ENCODE assay signal across 19 cellular contexts in genomic region chr14:96269359-96269710, GRCh38. TPM values are rescaled to one million over a fixed set of nuclear protein-coding genes. Genes with fewer than 3 reads are reported as not detected.
DNase-seq lines count a peak whose midpoint lies in the region; ATAC-seq and TF ChIP-seq lines count a peak whose summit lies in the region.
"Had no signal": no experiment of that assay in that cellular context is flagged by ENCODE, and none has a peak within 500 bp of the region (broad histone marks: within the 10 kb centered on the region; RNA-seq: fewer than 3 reads in every experiment).

No MANE protein-coding gene starts in this region.

- peak overlapping the region; percentile 43 for H3K4me3 Mint-ChIP-seq in MCF 10A (ENCODE audit: unreplicated experiment)
- H3K4me3 Mint-ChIP-seq: memory B cell had no signal

- peaks cover 44% of the 10 kb centered on the region for H3K4me1 ChIP-seq in GM23248 (ENCODE audit: insufficient read depth)
- peaks cover 38% of the 10 kb centered on the region for H3K4me1 ChIP-seq in mesenchymal stem cell (ENCODE audit: control insufficient read depth, insufficient read depth, low read depth, low read length)
- H3K4me1 ChIP-seq in stomach = peaks cover 0 to 26% (median 9%) of the 10 kb centered on the region in 4 donors
- H3K4me1 ChIP-seq: adrenal gland had no signal

- H2AFZ ChIP-seq in GM23248 = no peak overlapping the region
- H2AFZ ChIP-seq in mesenchymal stem cell (ENCODE audit: low read depth, low read length) = peak overlapping the region; percentile 58

- TF ChIP-seq CTCF in MCF 10A (IDR thresholded peaks at IDR 0.05; ENCODE audit: unreplicated experiment) (no peak), stomach (IDR thresholded peaks at IDR 0.05) (no peak)

- BruUV-seq in MCF 10A (replicated peaks; lab: Mats Ljungman, UMichigan) = no TSS peak

- H3K27ac ChIP-seq in GM23248 (peak overlapping the region; percentile 78), mesenchymal stem cell (ENCODE audit: low read length, poor library complexity, severe bottlenecking) (peak overlapping the region; percentile 99), stomach (peak overlapping the region in 4 of 5 donors; percentile 44 to 82 (median 70))
- H3K27ac ChIP-seq: adrenal gland, neutrophil had no signal

- H3K14ac ChIP-seq in mesenchymal stem cell (ENCODE audit: low read length in 2 of 2) = peak overlapping the region in 1 of 2 experiments; percentile 57

- peak overlapping the region in 1 of 2 experiments; percentile 3 for H3K23ac ChIP-seq in mesenchymal stem cell (ENCODE audit: low read length in 2 of 2)

- H3K79me2 ChIP-seq in GM23248 (ENCODE audit: insufficient read depth) = no peaks in the 10 kb centered on the region

- H3K36me3 ChIP-seq in GM23248 (ENCODE audit: low read depth) = 0 out of 2 replicates have a peak, but pooled peaks cover 3% of the 10 kb centered on the region
- peaks cover 1 to 15% of the 10 kb centered on the region in 2 experiments for H3K36me3 ChIP-seq in mesenchymal stem cell (ENCODE audit: control insufficient read depth in 1 of 2, insufficient read depth in 2 of 2, low read depth in 1 of 2, low read length in 2 of 2)
- no peaks in the 10 kb centered on the region for H3K36me3 ChIP-seq in stomach
- H3K36me3 ChIP-seq: adrenal gland, neutrophil had no signal

- no peak for TF ChIP-seq EP300 in stomach (IDR thresholded peaks at IDR 0.05)

- POLR2A ChIA-PET in MCF 10A (lab: Yijun Ruan, JAX) = interaction anchor here (0.6 to 2.5 kb wide), 3 partner anchors 14 to 91 kb away, joined by 3 to 21 read pairs (median 4); partner anchors contain the start of gene BDKRB1

- DNase-seq in GM23248 = no peak
- DNase-seq in MCF 10A (ENCODE audit: unreplicated experiment) = no peak
- no peak for DNase-seq in mesenchymal stem cell
- DNase-seq in stomach = no peak
- no peak for DNase-seq in NCI-H526 (lab: John Stamatoyannopoulos, UW)
- DNase-seq in NCI-H1436 treated with DMSO at 0.1 percent for 48 hours (lab: John Stamatoyannopoulos, UW) = no peak
- DNase-seq: NCI-H146, NCI-H2227 treated with DMSO at 0.1 percent for 48 hours had no signal

- intact Hi-C loops in MCF 10A (cut with micrococcal nuclease) (loop anchor here (1.0 to 2.0 kb wide), 2 partner anchors 65 to 165 kb away; partner anchors contain the start of gene BDKRB2), stomach (cut with DNase I; ENCODE audit: low total_unique reads) (no loop called here)

- no peaks in the 10 kb centered on the region for H3K36me3 Mint-ChIP-seq in MCF 10A (ENCODE audit: insufficient read depth, unreplicated experiment)
- H3K36me3 Mint-ChIP-seq: memory B cell had no signal

- H2BK15ac ChIP-seq in mesenchymal stem cell (ENCODE audit: low read depth, poor library complexity, severe bottlenecking) = no peak overlapping the region

- in situ Hi-C loops in GM23248 (cut with MboI) = no loop called here

- H3K27me3 ChIP-seq in GM23248 (replicated peaks; ENCODE audit: insufficient read depth) (no peaks in the 10 kb centered on the region), mesenchymal stem cell (ENCODE audit: control insufficient read depth in 1 of 2, insufficient read depth in 1 of 2, low read length in 2 of 2) (no peaks in the 10 kb centered on the region), stomach (no peaks in the 10 kb centered on the region)
- H3K27me3 ChIP-seq: adrenal gland, neutrophil had no signal

- H3K27me3 Mint-ChIP-seq in MCF 10A (ENCODE audit: insufficient read depth, unreplicated experiment) = no peaks in the 10 kb centered on the region

- peak overlapping the region; percentile 79 for H4K8ac ChIP-seq in mesenchymal stem cell (ENCODE audit: low read length)

- no peak for ATAC-seq in HG02885 (IDR thresholded peaks at IDR 0.05; ENCODE audit: poor library complexity, unreplicated experiment)
- ATAC-seq in GM18907 (IDR thresholded peaks at IDR 0.05; ENCODE audit: unreplicated experiment) = no peak
- ATAC-seq: activated CD4-positive, CD25-positive, alpha-beta regulatory T cell treated with anti-CD3 and anti-CD28 coated beads, Interleukin-2, amount 50 U/mL, for 24 hours had no signal

- H3K4me2 ChIP-seq in GM23248 (ENCODE audit: unreplicated experiment) = peak overlapping the region; percentile 38
- no peak overlapping the region for H3K4me2 ChIP-seq in mesenchymal stem cell (ENCODE audit: low read length, poor library complexity, severe bottlenecking)

- no peaks in the 10 kb centered on the region for H4K20me1 ChIP-seq in GM23248 (ENCODE audit: insufficient read depth)

- 29 to 35% methylated on average over 10 of the region's 10 CpGs for WGBS in GM23248 (ENCODE audit: low coverage in 1 of 2, low lambda C conversion rate in 2 of 2, missing lambda C conversion rate in 2 of 2), 2 experiments
- 37% methylated on average over 10 of the region's 10 CpGs for WGBS in mesenchymal stem cell
- WGBS in stomach, 5 donors = 72 to 87% (median 81%) methylated on average over 10 of the region's 10 CpGs

- peak overlapping the region; percentile 75 for H2BK120ac ChIP-seq in mesenchymal stem cell (ENCODE audit: low read depth, low read length)

- no peaks in the 10 kb centered on the region for H3K9me3 Mint-ChIP-seq in MCF 10A (ENCODE audit: unreplicated experiment)

- H3K27ac Mint-ChIP-seq in MCF 10A (ENCODE audit: low read depth, unreplicated experiment) = peak overlapping the region; percentile 78
- H3K27ac Mint-ChIP-seq: activated T-helper 2 cell treated with anti-CD3 and anti-CD28 coated beads, Interferon-gamma antibody, Interleukin-2, Interleukin-4, amounts not matched to agents 10 μg/mL and 5 μg/mL and 100 μg/mL, durations not matched to agents 14 hours and 24 hours and 36 hours; memory B cell had no signal

- peak overlapping the region; percentile 68 to 95 for H3K18ac ChIP-seq in mesenchymal stem cell (ENCODE audit: low read depth in 1 of 2, low read length in 2 of 2)

- CTCF ChIA-PET in MCF 10A (lab: Yijun Ruan, JAX) = interaction anchor here (0.7 kb wide), 1 partner anchor 112 kb away, joined by 3 read pairs; no protein-coding TSS in a partner anchor

- H3K4me3 ChIP-seq in GM23248 (no peak overlapping the region), mesenchymal stem cell (ENCODE audit: insufficient read depth in 1 of 2, low read depth in 1 of 2, low read length in 2 of 2) (no peak overlapping the region), stomach (no peak overlapping the region)
- H3K4me3 ChIP-seq: adrenal gland, skin epidermis had no signal

- H3K9ac ChIP-seq in GM23248 = peak overlapping the region; percentile 49
- peak overlapping the region; percentile 48 for H3K9ac ChIP-seq in mesenchymal stem cell (ENCODE audit: low read length)

- H3F3A ChIP-seq in GM23248 (ENCODE audit: insufficient read depth) = peaks cover 40% of the 10 kb centered on the region

- TF ChIP-seq POLR2A in stomach (IDR thresholded peaks at IDR 0.05) = no peak

- peak overlapping the region; percentile 29 to 91 for H2BK12ac ChIP-seq in mesenchymal stem cell (ENCODE audit: low read length in 2 of 2)

- H3K9me3 ChIP-seq in GM23248 (ENCODE audit: low read depth) (no peaks in the 10 kb centered on the region), mesenchymal stem cell (ENCODE audit: control insufficient read depth, low read length) (peaks cover 11% of the 10 kb centered on the region), stomach (peaks cover 0 to 18% (median 6%) of the 10 kb centered on the region in 4 donors)
- H3K9me3 ChIP-seq: adrenal gland, neutrophil had no signal

- peak overlapping the region; percentile 95 for H2BK5ac ChIP-seq in mesenchymal stem cell (ENCODE audit: low read depth, low read length, poor library complexity, severe bottlenecking)

- H2AK5ac ChIP-seq in mesenchymal stem cell (ENCODE audit: low read length, severe bottlenecking) = peak overlapping the region; percentile 96

- H3K79me1 ChIP-seq in mesenchymal stem cell (replicated peaks; ENCODE audit: low read length, poor library complexity, severe bottlenecking) = peaks cover 14% of the 10 kb centered on the region

- H4K91ac ChIP-seq in mesenchymal stem cell (ENCODE audit: low read length) = peak overlapping the region; percentile 79

- no peaks in the 10 kb centered on the region for H3K9me2 ChIP-seq in GM23248 (ENCODE audit: insufficient read depth)

- peak overlapping the region; percentile 46 to 89 for H3K4ac ChIP-seq in mesenchymal stem cell (ENCODE audit: low read depth in 1 of 2, low read length in 2 of 2)

- peaks cover 45% of the 10 kb centered on the region for H3K4me1 Mint-ChIP-seq in MCF 10A (ENCODE audit: insufficient read depth, unreplicated experiment)
- H3K4me1 Mint-ChIP-seq: memory B cell had no signal

RNA-seq across cellular contexts. Expression of gene BDKRB1, which starts 13.3 kb away (rescaled TPM):
- 3.9 and 5.5 TPM in 2 replicates for total RNA-seq in GM23248 (2014; rRNA removed; shearing (Covaris generic))
- polyA plus RNA-seq in GM23248 (2016; fragmentation: Nextera tagmentation; extraction: Ambion mirVana) (12.9 and 15.1 TPM in 2 replicates), stomach (1 to 10 TPM; 1.2 to 7.1 (median 4.2) TPM)
- total RNA-seq in MCF 10A (2022) (0.32 and 0.51 TPM in 2 replicates), stomach (1 to 10 TPM in 1 of 5 donors, under 1 TPM in 1, not detected in 3; 0.92 to 4.2 TPM)
- 18.7 TPM for polyA plus RNA-seq in mesenchymal stem cell (2013, experiment 1 of 2)
- 18.7 TPM for polyA plus RNA-seq in mesenchymal stem cell (2013, experiment 2 of 2)
- total RNA-seq: activated T-helper 2 cell treated with anti-CD3 and anti-CD28 coated beads, Interferon-gamma antibody, Interleukin-2, Interleukin-4, amounts not matched to agents 10 μg/mL and 5 μg/mL and 100 μg/mL, durations not matched to agents 14 hours and 24 hours and 36 hours; glomerular endothelial cell; HT1080; T-helper 2 cell treated with Interferon-gamma antibody and Interleukin-4, amounts not matched to agents 100 ng/mL and 5 ng/mL, for 36 hours had no signal
